Comparison of ENCODE assay signal across 23 cellular contexts in the genomic region with DNA sequence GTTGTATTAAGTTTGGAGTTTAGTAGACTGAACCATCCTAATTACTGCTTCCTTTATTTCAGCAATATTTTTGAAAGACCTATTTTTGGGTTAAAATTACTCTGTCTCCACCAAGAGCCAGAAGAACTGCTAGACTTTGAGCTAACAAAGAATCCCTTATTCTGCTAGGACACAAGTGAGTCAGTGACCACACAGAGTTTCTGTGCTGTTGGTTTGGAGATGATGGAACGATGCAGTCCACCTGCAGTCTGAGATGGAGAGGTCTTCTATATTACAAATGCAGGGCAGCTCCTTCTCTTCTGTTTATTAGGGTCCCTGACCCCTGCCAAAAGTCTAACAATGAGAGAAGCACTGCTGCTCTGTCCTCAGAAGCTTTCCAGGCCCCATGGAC. TPM values are rescaled to one million over a fixed set of nuclear protein-coding genes. Genes with fewer than 3 reads are reported as not detected.
DNase-seq lines count a peak whose midpoint lies in the region; ATAC-seq lines count a peak whose summit lies in the region.
"Had no signal": no experiment of that assay in that cellular context is flagged by ENCODE, and none has a peak within 500 bp of the region (broad histone marks: within the 10 kb centered on the region; RNA-seq: fewer than 3 reads in every experiment).

No MANE protein-coding gene starts in this region.

- 75 to 78% methylated on average over 1 of the region's 1 CpG for WGBS in GM23248 (ENCODE audit: low coverage in 1 of 2, low lambda C conversion rate in 2 of 2, missing lambda C conversion rate in 2 of 2), 2 experiments

- peak overlapping the region; percentile 53 for H3K27ac ChIP-seq in GM23248
- peak overlapping the region; percentile 79 for H3K27ac ChIP-seq in angular gyrus (ENCODE audit: low read depth, low read length)
- peak overlapping the region; percentile 87 for H3K27ac ChIP-seq in layer of hippocampus (ENCODE audit: low read depth, low read length)
- H3K27ac ChIP-seq: heart right ventricle, parathyroid adenoma had no signal

- H3K4me1 ChIP-seq in GM23248 (ENCODE audit: insufficient read depth), result peaks cover 15% of the 10 kb centered on the region
- H3K4me1 ChIP-seq: heart right ventricle, parathyroid adenoma had no signal

- H3K4me3 ChIP-seq in GM23248, result no peak overlapping the region
- H3K4me3 ChIP-seq: heart right ventricle had no signal

- H3F3A ChIP-seq in GM23248 (ENCODE audit: insufficient read depth), result peaks cover 21% of the 10 kb centered on the region

- H3K9me2 ChIP-seq in GM23248 (ENCODE audit: insufficient read depth), result no peaks in the 10 kb centered on the region

- ATAC-seq in GM21423 (IDR thresholded peaks at IDR 0.05; ENCODE audit: unreplicated experiment) (no peak), GM21619 (IDR thresholded peaks at IDR 0.05; ENCODE audit: unreplicated experiment) (no peak)
- ATAC-seq: activated T-cell treated with anti-CD3 and anti-CD28 coated beads, Interleukin-2, amount 50 U/mL, for 4 hours; heart right ventricle; left lobe of liver; sciatic nerve had no signal

- no peak overlapping the region for H3K9ac ChIP-seq in GM23248
- H3K9ac ChIP-seq: parathyroid adenoma had no signal

- no peak overlapping the region for H2AFZ ChIP-seq in GM23248
- H2AFZ ChIP-seq: parathyroid adenoma had no signal

- no peaks in the 10 kb centered on the region for H4K20me1 ChIP-seq in GM23248 (ENCODE audit: insufficient read depth)

- no peaks in the 10 kb centered on the region for H3K79me2 ChIP-seq in GM23248 (ENCODE audit: insufficient read depth)
- H3K79me2 ChIP-seq: parathyroid adenoma had no signal

- no peaks in the 10 kb centered on the region for H3K9me3 ChIP-seq in GM23248 (ENCODE audit: low read depth)
- H3K9me3 ChIP-seq: heart right ventricle had no signal

- H3K36me3 ChIP-seq in GM23248 (ENCODE audit: low read depth), result no peaks in the 10 kb centered on the region
- H3K36me3 ChIP-seq: heart right ventricle had no signal

- peak overlapping the region; percentile 33 for H3K4me2 ChIP-seq in GM23248 (ENCODE audit: unreplicated experiment)

- no peaks in the 10 kb centered on the region for H3K27me3 ChIP-seq in GM23248 (replicated peaks; ENCODE audit: insufficient read depth)
- no peaks in the 10 kb centered on the region for H3K27me3 ChIP-seq in layer of hippocampus (ENCODE audit: control insufficient read depth, insufficient read depth, low read length)

- DNase-seq in COLO829 (ENCODE audit: low spot score) (peak; percentile 71), GM23248 (peak; percentile 55), mucosa of gallbladder (ENCODE audit: low spot score) (no peak)
- DNase-seq in activated CD4-positive, alpha-beta T cell treated with anti-CD3 and anti-CD28 coated beads for 4 hours, result no peak
- DNase-seq: activated CD4-positive, alpha-beta T cell treated with anti-CD3 and anti-CD28 coated beads for 1 hour; activated naive CD4-positive, alpha-beta T cell treated with Interleukin-2 at 50 U/mL for 16 hours; activated T-cell treated with anti-CD3 and anti-CD28 coated beads, Interleukin-2, amount 50 U/mL, for 4 hours; amniotic stem cell; C1 segment of cervical spinal cord; GOT3; heart right ventricle; MM.1S; NCI-H2171 treated with DMSO at 0.1 percent for 48 hours; NCI-H524 treated with DMSO at 0.1 percent for 48 hours; nephron progenitor cell had no signal

- in situ Hi-C loops in GM23248 (cut with MboI), result no loop called here

RNA-seq across cellular contexts. Expression of gene STXBP6, which starts 6.7 kb away (rescaled TPM):
- 13.9 and 14.4 TPM in 2 replicates for total RNA-seq in GM23248 (2014; rRNA removed; shearing (Covaris generic))
- 16.9 and 19.6 TPM in 2 replicates for polyA plus RNA-seq in GM23248 (2016; fragmentation: Nextera tagmentation; extraction: Ambion mirVana)
- total RNA-seq in mucosa of gallbladder, result 31.1 TPM
- total RNA-seq: mononuclear cell had no signal

Comparison
In these comparisons a context has a peak if more than half of its experiments do, and no peak if none do; other contexts are left out.
1. DNase-seq: peak in COLO829 (single experiment) and GM23248 (single experiment); none in mucosa of gallbladder (single experiment) and activated CD4-positive, alpha-beta T cell treated with anti-CD3 and anti-CD28 coated beads for 4 hours (0 of 2).
2. Peak in every context shown above with its lines, with median percentiles within 50 percentile points of each other: H3K27ac ChIP-seq.